14 cellular contexts compared by ENCODE assay signal in genomic region chr6:121823437-121823851, GRCh38.
DNase-seq lines count a peak whose midpoint lies in the region; ATAC-seq and TF ChIP-seq lines count a peak whose summit lies in the region.
"Had no signal": no experiment of that assay in that cellular context is flagged by ENCODE, and none has a peak within 500 bp of the region (broad histone marks: within the 10 kb centered on the region; RNA-seq: fewer than 3 reads in every experiment).

No MANE protein-coding gene starts in this region.

- no peak overlapping the region for H3K4me3 Mint-ChIP-seq in mesothelial cell of epicardium
- H3K4me3 Mint-ChIP-seq: activated B cell treated with CpG ODN at 0.5 μM for 24 hours; activated T-cell treated with anti-CD3 and anti-CD28 coated beads, Interleukin-2, amount 50 U/mL, for 72 hours; CD14-positive monocyte had no signal

- ATAC-seq in sciatic nerve (no peak), GM19467 (IDR thresholded peaks at IDR 0.05; ENCODE audit: unreplicated experiment) (no peak), left colon (no peak)
- ATAC-seq: activated T-cell treated with anti-CD3 and anti-CD28 coated beads, Interleukin-2, amount 50 U/mL, for 72 hours; gastrocnemius medialis; GM12878 had no signal

- intact Hi-C loops in sciatic nerve (cut with DNase I) (no loop called here), left colon (cut with DNase I, micrococcal nuclease) (no loop called here)

- no peak overlapping the region for H3K4me3 ChIP-seq in AG10803 (ENCODE audit: low read length)
- H3K4me3 ChIP-seq in HUES64 (ENCODE audit: low read length) = no peak overlapping the region
- H3K4me3 ChIP-seq in choroid plexus epithelial cell (ENCODE audit: low read depth, low read length) = no peak overlapping the region
- H3K4me3 ChIP-seq: gastrocnemius medialis, GM12878, testis had no signal

- DNase-seq in AG10803 (ENCODE audit: low read depth) (peak; percentile 89), choroid plexus epithelial cell (ENCODE audit: low read depth) (peak; percentile 75), mesothelial cell of epicardium (ENCODE audit: low spot score in 2 of 2, unreplicated experiment in 2 of 2) (no peak), activated T-cell treated with anti-CD3 and anti-CD28 coated beads for 4 hours (no peak), sciatic nerve (ENCODE audit: low spot score) (no peak), left colon (no peak)
- DNase-seq: activated B cell treated with CpG ODN at 0.5 μM for 24 hours; activated T-cell treated with anti-CD3 and anti-CD28 coated beads, Interleukin-2, amount 50 U/mL, for 72 hours; gastrocnemius medialis; testis had no signal

- H3K27me3 ChIP-seq in HUES64 (ENCODE audit: insufficient read depth, low read length) = no peaks in the 10 kb centered on the region
- H3K27me3 ChIP-seq: gastrocnemius medialis, testis had no signal

- peaks cover 16% of the 10 kb centered on the region for H3K4me1 Mint-ChIP-seq in mesothelial cell of epicardium
- H3K4me1 Mint-ChIP-seq: activated B cell treated with CpG ODN at 0.5 μM for 24 hours, CD14-positive monocyte had no signal

- 0 out of 2 replicates have a peak, but pooled peaks have one; percentile 6 for TF ChIP-seq CTCF in AG10803 (conservative IDR thresholded peaks at IDR 0.05; ENCODE audit: low read length)
- no peak for TF ChIP-seq CTCF in choroid plexus epithelial cell (conservative IDR thresholded peaks at IDR 0.05; ENCODE audit: low read depth, low read length)
- no peak for TF ChIP-seq CTCF in mesothelial cell of epicardium (IDR thresholded peaks at IDR 0.05; ENCODE audit: unreplicated experiment)

- no peaks in the 10 kb centered on the region for H3K27me3 Mint-ChIP-seq in mesothelial cell of epicardium (ENCODE audit: low read depth)
- H3K27me3 Mint-ChIP-seq: activated B cell treated with CpG ODN at 0.5 μM for 24 hours had no signal

- 12% methylated on average over 1 of the region's 1 CpG for WGBS in HUES64

- no peaks in the 10 kb centered on the region for H3K36me3 ChIP-seq in HUES64 (ENCODE audit: insufficient read depth, low read length)
- H3K36me3 ChIP-seq: gastrocnemius medialis had no signal

- H3K9me3 Mint-ChIP-seq in mesothelial cell of epicardium = peaks cover 20% of the 10 kb centered on the region

- H3K36me3 Mint-ChIP-seq in mesothelial cell of epicardium = peaks cover 8% of the 10 kb centered on the region
- H3K36me3 Mint-ChIP-seq: CD14-positive monocyte had no signal

- H3K27ac Mint-ChIP-seq in mesothelial cell of epicardium = peak overlapping the region; percentile 58
- H3K27ac Mint-ChIP-seq: activated B cell treated with CpG ODN at 0.5 μM for 24 hours; activated T-cell treated with anti-CD3 and anti-CD28 coated beads, Interleukin-2, amount 50 U/mL, for 72 hours; CD14-positive monocyte had no signal

- H3K27ac ChIP-seq in HUES64 (ENCODE audit: low read depth, low read length) = peak overlapping the region; percentile 84
- H3K27ac ChIP-seq: gastrocnemius medialis, testis had no signal

- peak overlapping the region; percentile 18; the same call in 1 of the 2 replicates for H3K9ac ChIP-seq in HUES64 (ENCODE audit: low read depth, low read length)

- peaks cover 24% of the 10 kb centered on the region for H3K9me3 ChIP-seq in HUES64 (ENCODE audit: insufficient read depth, low read depth, low read length)
- H3K9me3 ChIP-seq: gastrocnemius medialis, testis had no signal

- peaks cover 39% of the 10 kb centered on the region for H3K4me1 ChIP-seq in HUES64 (ENCODE audit: insufficient read depth, low read length)
- H3K4me1 ChIP-seq: gastrocnemius medialis, testis had no signal

Comparison
In these comparisons a context has a peak if more than half of its experiments do, and no peak if none do; other contexts are left out.
1. DNase-seq: peak in AG10803 (single experiment) and choroid plexus epithelial cell (single experiment); none in mesothelial cell of epicardium (0 of 2), activated T-cell treated with anti-CD3 and anti-CD28 coated beads for 4 hours (single experiment), sciatic nerve (single experiment) and left colon (0 of 2).